8 cellular contexts compared by ENCODE assay signal in genomic region chr19:50368649-50369570, GRCh38. TPM values are rescaled to one million over a fixed set of nuclear protein-coding genes. Genes with fewer than 3 reads are reported as not detected.
DNase-seq lines count a peak whose midpoint lies in the region; ATAC-seq and TF ChIP-seq lines count a peak whose summit lies in the region.

No MANE protein-coding gene starts in this region.

- peak overlapping the region; percentile 99 for H3K4me2 ChIP-seq in HCT116 (ENCODE audit: low read length)

- POLR2A ChIA-PET in HCT116 (lab: Charles Lee) = interaction anchor here (0.7 to 0.9 kb wide), 2 partner anchors 92 to 110 kb away, joined by 3 to 4 read pairs; no protein-coding TSS in a partner anchor
- POLR2A ChIA-PET in activated B cell treated with CpG ODN at 0.5 μM for 24 hours (lab: Charles Lee) = interaction anchor here (0.7 to 1.8 kb wide), 12 partner anchors 11 to 1225 kb away, joined by 3 to 15 read pairs (median 4); partner anchors contain the start of genes KCNC3 and POLD1

- RAD21 ChIA-PET in HCT116 (lab: Charles Lee; ENCODE audit: low non-redundant PET in 1 of 2, low total read pairs in 2 of 2, uncharacterized antibody in 2 of 2, unreplicated experiment in 2 of 2) = interaction anchor here in 1 of 2 experiments (1.0 kb wide), 1 partner anchor 92 kb away, joined by 3 read pairs; no protein-coding TSS in a partner anchor

- H3K27ac ChIP-seq in HCT116 (ENCODE audit: low read depth, low read length) (peak overlapping the region; percentile 67), caudate nucleus (ENCODE audit: low read depth, low read length) (peak overlapping the region; percentile 40), spleen (peak overlapping the region; percentile 14 to 87 (median 74))

- H3K36me3 ChIP-seq in HCT116 (ENCODE audit: control insufficient read depth in 1 of 2, insufficient read depth in 2 of 2, low read length in 2 of 2) = no peaks in the 10 kb centered on the region
- no peaks in the 10 kb centered on the region for H3K36me3 ChIP-seq in spleen

- WGBS in spleen, 5 donors = 5 to 14% (median 8%) methylated on average over 25 to 34 of the region's 34 CpGs

- CTCF ChIA-PET in HCT116 (lab: Charles Lee) (interaction anchor here (0.6 to 1.5 kb wide), 17 partner anchors 8 to 415 kb away, joined by 3 to 13 read pairs (median 4); partner anchors contain the start of genes JOSD2 and KCNC3), activated B cell treated with CpG ODN at 0.5 μM for 24 hours (lab: Charles Lee) (interaction anchor here (0.6 to 6.0 kb wide), 16 partner anchors 8 to 553 kb away, joined by 3 to 92 read pairs (median 5); partner anchors contain the start of genes JOSD2 and POLD1)

- H4K20me1 ChIP-seq in HCT116 (ENCODE audit: insufficient read depth) = no peaks in the 10 kb centered on the region

- peak overlapping the region; percentile 90 for H3K4me3 Mint-ChIP-seq in activated B cell treated with CpG ODN at 0.5 μM for 24 hours

- H3K27me3 Mint-ChIP-seq in activated B cell treated with CpG ODN at 0.5 μM for 24 hours = no peaks in the 10 kb centered on the region

- H3K9me3 ChIP-seq in HCT116 (ENCODE audit: control insufficient read depth in 1 of 2, insufficient read depth in 1 of 2, low read depth in 1 of 2, low read length in 2 of 2) (no peaks in the 10 kb centered on the region), spleen (no peaks in the 10 kb centered on the region)

- DNase-seq in Caki2 (ENCODE audit: low read depth) = peak; percentile 82
- peak; percentile 74 for DNase-seq in HCT116 (ENCODE audit: low read depth, low spot score)
- peak; percentile 66 for DNase-seq in NCI-H2171 (lab: John Stamatoyannopoulos, UW)
- peak; percentile 78 for DNase-seq in activated B cell treated with CpG ODN at 0.5 μM for 24 hours
- DNase-seq in caudate nucleus (lab: John Stamatoyannopoulos, UW) = peak; percentile 9 to 96 (median 75)
- peak; percentile 83 for DNase-seq in iris pigment epithelial cell (ENCODE audit: low read depth)
- DNase-seq in spleen = peak; percentile 90

- peak overlapping the region; percentile 92 for H2AFZ ChIP-seq in HCT116 (ENCODE audit: low read depth, low read length, poor library complexity, severe bottlenecking)

- peak; percentile 67 for TF ChIP-seq POLR2A in HCT116 (IDR thresholded peaks at IDR 0.05; ENCODE audit: borderline replicate concordance, extremely low read depth, insufficient read depth, insufficient read length)
- no peak for TF ChIP-seq POLR2A in spleen (IDR thresholded peaks at IDR 0.05)

- no peaks in the 10 kb centered on the region for H3K9me2 ChIP-seq in HCT116 (ENCODE audit: insufficient read depth)

- H3K79me2 ChIP-seq in HCT116 (ENCODE audit: insufficient read depth, low read length) = no peaks in the 10 kb centered on the region

- ATAC-seq in HCT116 (peak; percentile 91), activated B cell treated with CpG ODN at 0.5 μM for 24 hours (ENCODE audit: low read depth) (peak; percentile 79), HG02588 (IDR thresholded peaks at IDR 0.05; ENCODE audit: unreplicated experiment) (no peak)

- peak overlapping the region; percentile 77 for H3K9ac ChIP-seq in HCT116 (ENCODE audit: low read length)

- TSS peak; percentile 83 for BruUV-seq in HCT116 (replicated peaks; lab: Mats Ljungman, UMichigan)

- in situ Hi-C loops in Caki2 (cut with HindIII; ENCODE audit: low pct_unique_long_range_greater_than_20kb, low sequenced_read_pairs) = no loop called here

- no peaks in the 10 kb centered on the region for H3K9me3 Mint-ChIP-seq in activated B cell treated with CpG ODN at 0.5 μM for 24 hours

- TF ChIP-seq RAD21 in HCT116 (IDR thresholded peaks at IDR 0.05; ENCODE audit: low read depth) = peak; percentile 92

- H3K4me1 ChIP-seq in HCT116 (ENCODE audit: control insufficient read depth in 1 of 2, insufficient read depth in 2 of 2, low read length in 2 of 2) (peaks cover 3 to 16% of the 10 kb centered on the region in 2 experiments; a peak in 3 of 4 replicates), spleen (peaks cover 5 to 47% (median 25%) of the 10 kb centered on the region in 6 donors)

- TF ChIP-seq CTCF in HCT116 (IDR thresholded peaks at IDR 0.05 in 2 of 3, conservative IDR thresholded peaks at IDR 0.05 in 1 of 3; ENCODE audit: borderline replicate concordance in 1 of 3, insufficient read depth in 1 of 3, low read depth in 2 of 3, low read length in 2 of 3) (peak; percentile 79 to 87 (median 80)), activated B cell treated with CpG ODN at 0.5 μM for 24 hours (IDR thresholded peaks at IDR 0.05) (no peak), spleen (IDR thresholded peaks at IDR 0.05 in 8 of 11, conservative IDR thresholded peaks at IDR 0.05 in 3 of 11) (peak; percentile 80 to 94 (median 92))

- H3K4me1 Mint-ChIP-seq in activated B cell treated with CpG ODN at 0.5 μM for 24 hours = peaks cover 39% of the 10 kb centered on the region

- H3K4me3 ChIP-seq in HCT116 (replicated peaks in 1 of 2; ENCODE audit: low read depth in 1 of 2, low read length in 2 of 2) = peak overlapping the region; percentile 67 to 74
- peak overlapping the region; percentile 32 to 82 (median 64) for H3K4me3 ChIP-seq in spleen

- H3K36me3 Mint-ChIP-seq in activated B cell treated with CpG ODN at 0.5 μM for 24 hours (ENCODE audit: low read depth) = no peaks in the 10 kb centered on the region

- peak overlapping the region; percentile 87 for H3K27ac Mint-ChIP-seq in activated B cell treated with CpG ODN at 0.5 μM for 24 hours

- H3K27me3 ChIP-seq in HCT116 (ENCODE audit: insufficient read depth, low read length) (no peaks in the 10 kb centered on the region), spleen (replicated peaks in 1 of 7) (no peaks in the 10 kb centered on the region)

- intact Hi-C loops in HCT116 (cut with micrococcal nuclease) = loop anchor here (1.0 to 10.0 kb wide), 7 partner anchors 46 to 726 kb away; no protein-coding TSS in a partner anchor
- intact Hi-C loops in activated B cell treated with CpG ODN at 0.5 μM for 24 hours (cut with micrococcal nuclease) = loop anchor here (1.0 kb wide), 5 partner anchors 12 to 414 kb away; no protein-coding TSS in a partner anchor
- intact Hi-C loops in spleen (cut with DNase I; ENCODE audit: low total_unique reads) = loop anchor here (5.0 to 10.0 kb wide), 2 partner anchors 46 to 93 kb away; partner anchors contain the start of gene SPIB

TF ChIP-seq in HCT116, 20 proteins besides CTCF, POLR2A, EP300 and RAD21:
- TF ChIP-seq POLR2AphosphoS5 (IDR thresholded peaks at IDR 0.05; ENCODE audit: low read depth, low read length) (peak; percentile 60), ELF1 (IDR thresholded peaks at IDR 0.05; ENCODE audit: borderline replicate concordance, low read depth) (peak; percentile 55; the same call in 1 of the 2 replicates), ZNF274 (IDR thresholded peaks at IDR 0.05; ENCODE audit: low read depth, low read length) (no peak), SP1 (IDR thresholded peaks at IDR 0.05; ENCODE audit: low read depth) (0 out of 2 replicates have a peak, but pooled peaks have one; percentile 25), FOSL1 (IDR thresholded peaks at IDR 0.05; ENCODE audit: low read depth) (no peak), YY1 (IDR thresholded peaks at IDR 0.05; ENCODE audit: extremely low read depth, insufficient replicate concordance, low read depth, low read length) (peak; percentile 3)
- TF ChIP-seq, protein P1, sequence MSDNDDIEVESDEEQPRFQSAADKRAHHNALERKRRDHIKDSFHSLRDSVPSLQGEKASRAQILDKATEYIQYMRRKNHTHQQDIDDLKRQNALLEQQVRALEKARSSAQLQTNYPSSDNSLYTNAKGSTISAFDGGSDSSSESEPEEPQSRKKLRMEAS (IDR thresholded peaks at IDR 0.05) = 0 out of 2 replicates have a peak, but pooled peaks have one; percentile 58

RNA-seq across cellular contexts. Expression of gene NAPSA, which starts 3.5 kb away (rescaled TPM):
- 0.61 TPM in 1 of 2 replicates, not detected in the other for total RNA-seq in Caki2 (2014; rRNA removed; shearing (Covaris generic); ENCODE audit: low replicate concordance)
- total RNA-seq in HCT116 (2021; ENCODE audit: unreplicated experiment) = 4.4 TPM
- 3.4 and 3.7 TPM in 2 replicates for polyA plus RNA-seq in HCT116 (2012)
- 1.4 and 2.4 TPM in 2 replicates for total RNA-seq in activated B cell treated with CpG ODN at 0.5 μM for 24 hours
- 1 to 10 TPM; 1.5 to 3.4 (median 2.3) TPM for total RNA-seq in spleen
- polyA plus RNA-seq in spleen = 1 to 10 TPM; 4.5 to 6.4 (median 5.0) TPM

RNA-seq across cellular contexts. Expression of gene NR1H2, which starts 7.3 kb away (rescaled TPM):
- total RNA-seq in Caki2 (2014; rRNA removed; shearing (Covaris generic); ENCODE audit: low replicate concordance) = 151 and 189 TPM in 2 replicates
- total RNA-seq in HCT116 (2021; ENCODE audit: unreplicated experiment) = 40.3 TPM
- 43.0 and 51.2 TPM in 2 replicates for polyA plus RNA-seq in HCT116 (2012)
- total RNA-seq in activated B cell treated with CpG ODN at 0.5 μM for 24 hours = 66.9 and 79.5 TPM in 2 replicates
- 10 to 100 TPM; 59.9 to 96.0 (median 84.8) TPM for total RNA-seq in spleen
- 10 to 100 TPM; 53.1 to 75.5 (median 55.8) TPM for polyA plus RNA-seq in spleen

RNA-seq across cellular contexts. Expression of gene POLD1, which starts 15.2 kb away (rescaled TPM):
- 122 and 176 TPM in 2 replicates for total RNA-seq in Caki2 (2014; rRNA removed; shearing (Covaris generic); ENCODE audit: low replicate concordance)
- total RNA-seq in HCT116 (2021; ENCODE audit: unreplicated experiment) = 122 TPM
- 92.4 and 93.2 TPM in 2 replicates for polyA plus RNA-seq in HCT116 (2012)
- total RNA-seq in activated B cell treated with CpG ODN at 0.5 μM for 24 hours = 58.8 and 65.5 TPM in 2 replicates
- total RNA-seq in spleen = 10 to 100 TPM; 26.5 to 39.9 (median 28.2) TPM
- 10 to 100 TPM; 50.9 to 66.6 (median 66.5) TPM for polyA plus RNA-seq in spleen

RNA-seq across cellular contexts. Expression of gene KCNC3, which starts 39.7 kb away (rescaled TPM):
- total RNA-seq in Caki2 (2014; rRNA removed; shearing (Covaris generic); ENCODE audit: low replicate concordance) = 0.49 and 0.74 TPM in 2 replicates
- total RNA-seq in HCT116 (2021; ENCODE audit: unreplicated experiment) (6.9 TPM), activated B cell treated with CpG ODN at 0.5 μM for 24 hours (34.5 and 44.3 TPM in 2 replicates), spleen (10 to 100 TPM in 2 of 7 donors, 1 to 10 TPM in 5; 2.6 to 20.8 (median 7.1) TPM)
- polyA plus RNA-seq in HCT116 (2012) = 2.9 and 4.6 TPM in 2 replicates
- polyA plus RNA-seq in spleen = 1 to 10 TPM in 1 of 3 donors, under 1 TPM in 2; 0.72 to 2.6 (median 0.74) TPM

RNA-seq across cellular contexts. Expression of gene SPIB, which starts 49.8 kb away (rescaled TPM):
- total RNA-seq in Caki2 (2014; rRNA removed; shearing (Covaris generic); ENCODE audit: low replicate concordance) = not detected in 2 replicates
- total RNA-seq in HCT116 (2021; ENCODE audit: unreplicated experiment) = 0.96 TPM
- 0.04 and 0.48 TPM in 2 replicates for polyA plus RNA-seq in HCT116 (2012)
- 280 and 324 TPM in 2 replicates for total RNA-seq in activated B cell treated with CpG ODN at 0.5 μM for 24 hours
- total RNA-seq in spleen = 10 to 100 TPM; 22.1 to 76.6 (median 34.4) TPM
- 10 to 100 TPM; 55.5 to 90.5 (median 86.1) TPM for polyA plus RNA-seq in spleen
